19 cellular contexts compared by ENCODE assay signal in the genomic region with DNA sequence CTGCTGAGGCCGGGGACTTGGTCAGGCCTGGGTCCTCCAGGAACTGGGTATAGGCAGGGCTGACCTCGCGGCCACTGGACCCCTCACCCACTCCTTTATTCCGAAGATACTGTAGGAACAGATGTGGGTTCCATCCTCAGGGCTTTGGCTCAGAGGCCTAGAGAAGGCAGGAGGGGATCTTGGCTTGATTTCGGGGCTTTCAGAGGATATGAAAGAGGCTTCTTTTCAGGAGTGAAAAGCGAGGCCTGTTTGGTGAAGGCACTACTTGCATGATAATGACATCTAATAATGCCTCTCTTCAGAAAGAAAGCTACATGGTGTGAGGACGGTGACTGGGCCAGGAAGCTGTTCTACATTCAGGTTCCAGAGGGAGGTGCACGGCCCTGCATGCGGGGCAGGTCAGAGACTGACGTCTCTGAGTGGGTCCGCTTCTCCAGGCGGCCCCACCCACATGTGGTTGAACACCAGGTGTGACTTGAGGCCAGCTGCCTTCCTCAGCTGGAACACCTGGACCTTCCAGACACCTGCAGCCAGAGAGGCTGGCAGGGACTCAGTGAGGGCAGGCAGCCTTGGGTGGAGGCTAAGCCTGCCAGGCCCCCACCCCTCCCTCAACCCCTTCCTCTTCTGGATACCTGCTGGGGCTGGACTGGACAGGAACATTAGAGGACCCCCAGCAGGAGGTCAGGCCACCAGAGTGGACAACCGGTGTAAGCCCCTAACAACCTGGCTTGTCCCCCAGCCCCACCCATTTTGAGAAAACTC. TPM values are rescaled to one million over a fixed set of nuclear protein-coding genes. Genes with fewer than 3 reads are reported as not detected.
DNase-seq lines count a peak whose midpoint lies in the region; ATAC-seq and TF ChIP-seq lines count a peak whose summit lies in the region.
"Had no signal": no experiment of that assay in that cellular context is flagged by ENCODE, and none has a peak within 500 bp of the region (broad histone marks: within the 10 kb centered on the region; RNA-seq: fewer than 3 reads in every experiment).

No MANE protein-coding gene starts in this region.

- no peaks in the 10 kb centered on the region for H3K79me2 ChIP-seq in neural progenitor cell (ENCODE audit: low read depth)

- no peaks in the 10 kb centered on the region for H3K36me3 Mint-ChIP-seq in neural progenitor cell

- TF ChIP-seq CTCF in neural progenitor cell (IDR thresholded peaks at IDR 0.05) = no peak

- no peaks in the 10 kb centered on the region for H3K9me3 ChIP-seq in HUES48 (ENCODE audit: control insufficient read depth, insufficient read depth, low read length)
- H3K9me3 ChIP-seq in neural progenitor cell (ENCODE audit: low read depth) = no peaks in the 10 kb centered on the region
- H3K9me3 ChIP-seq: esophagus squamous epithelium, neutrophil had no signal

- DNase-seq in Ammon's horn (ENCODE audit: low spot score) (peak; percentile 95), ecto neural progenitor cell (ENCODE audit: low spot score) (peak; percentile 30), neural progenitor cell (ENCODE audit: low spot score) (no peak), DMS 273 (lab: John Stamatoyannopoulos, UW; ENCODE audit: unreplicated experiment) (no peak), SKM-1 (lab: John Stamatoyannopoulos, UW; ENCODE audit: unreplicated experiment) (no peak), NCI-H2171 (lab: John Stamatoyannopoulos, UW) (no peak)
- DNase-seq: amniotic stem cell, esophagus squamous epithelium, KG1, mammary epithelial cell, NCI-H1436, NCI-H526 treated with DMSO at 0.1 percent for 48 hours, T-helper 17 cell had no signal

- no peaks in the 10 kb centered on the region for H3K27me3 ChIP-seq in HUES48 (ENCODE audit: control insufficient read depth, insufficient read depth, low read length)
- no peaks in the 10 kb centered on the region for H3K27me3 ChIP-seq in neural progenitor cell
- H3K27me3 ChIP-seq: esophagus squamous epithelium, neutrophil had no signal

- no peaks in the 10 kb centered on the region for H4K20me1 ChIP-seq in neural progenitor cell (ENCODE audit: low read depth)

- H3K27ac Mint-ChIP-seq in neural progenitor cell = no peak overlapping the region
- H3K27ac Mint-ChIP-seq: dendritic cell treated with granulocyte-macrophage colony-stimulating factor and Interleukin-4, amounts not matched to agents 40 ng/mL and 50 ng/mL, for 4 days; stimulated activated naive CD8-positive, alpha-beta T cell treated with anti-CD3 and anti-CD28 coated beads, Interleukin-15, Interleukin-2, amounts not matched to agents 100 ng/mL and 50 ng/mL, for 24 hours; T-helper 17 cell had no signal

- no peaks in the 10 kb centered on the region for H3F3A ChIP-seq in neural progenitor cell (ENCODE audit: low read depth)

- peaks cover 16% of the 10 kb centered on the region for H3K4me1 Mint-ChIP-seq in neural progenitor cell

- H3K4me3 Mint-ChIP-seq in neural progenitor cell = no peak overlapping the region
- H3K4me3 Mint-ChIP-seq: dendritic cell treated with granulocyte-macrophage colony-stimulating factor and Interleukin-4, amounts not matched to agents 40 ng/mL and 50 ng/mL, for 4 days; stimulated activated naive CD8-positive, alpha-beta T cell treated with anti-CD3 and anti-CD28 coated beads, Interleukin-15, Interleukin-2, amounts not matched to agents 100 ng/mL and 50 ng/mL, for 24 hours; T-helper 17 cell had no signal

- H3K27me3 Mint-ChIP-seq in neural progenitor cell (ENCODE audit: insufficient read depth, low read depth) = peaks cover 4% of the 10 kb centered on the region
- H3K27me3 Mint-ChIP-seq: dendritic cell treated with granulocyte-macrophage colony-stimulating factor and Interleukin-4, amounts not matched to agents 40 ng/mL and 50 ng/mL, for 4 days; stimulated activated naive CD8-positive, alpha-beta T cell treated with anti-CD3 and anti-CD28 coated beads, Interleukin-15, Interleukin-2, amounts not matched to agents 100 ng/mL and 50 ng/mL, for 24 hours; T-helper 17 cell had no signal

- H3K4me3 ChIP-seq in HUES48 (ENCODE audit: low read depth, low read length) = no peak overlapping the region
- H3K4me3 ChIP-seq in neural progenitor cell = no peak overlapping the region
- H3K4me3 ChIP-seq: esophagus squamous epithelium, smooth muscle cell had no signal

- H3K36me3 ChIP-seq in HUES48 (ENCODE audit: control insufficient read depth, insufficient read depth, low read length) (no peaks in the 10 kb centered on the region), neural progenitor cell (no peaks in the 10 kb centered on the region)
- H3K36me3 ChIP-seq: esophagus squamous epithelium, neutrophil had no signal

- H3K4me1 ChIP-seq in HUES48 (ENCODE audit: control insufficient read depth, insufficient read depth, low read length) (peaks cover 29% of the 10 kb centered on the region; the same call in 1 of the 2 replicates), neural progenitor cell (peaks cover 18% of the 10 kb centered on the region)

- H3K27ac ChIP-seq in HUES48 (ENCODE audit: low read depth, low read length) (peak overlapping the region; percentile 80), neural progenitor cell (no peak overlapping the region)
- H3K27ac ChIP-seq: esophagus squamous epithelium, neutrophil had no signal

- peaks cover 2% of the 10 kb centered on the region for H3K9me3 Mint-ChIP-seq in neural progenitor cell
- H3K9me3 Mint-ChIP-seq: dendritic cell treated with granulocyte-macrophage colony-stimulating factor and Interleukin-4, amounts not matched to agents 40 ng/mL and 50 ng/mL, for 4 days; stimulated activated naive CD8-positive, alpha-beta T cell treated with anti-CD3 and anti-CD28 coated beads, Interleukin-15, Interleukin-2, amounts not matched to agents 100 ng/mL and 50 ng/mL, for 24 hours had no signal

- H2AFZ ChIP-seq in neural progenitor cell (replicated peaks) = peak overlapping the region; percentile 42

- H3K9ac ChIP-seq in HUES48 (ENCODE audit: low read depth, low read length) (no peak overlapping the region), neural progenitor cell (no peak overlapping the region)

- no peak for ATAC-seq in HG03039 (IDR thresholded peaks at IDR 0.05; ENCODE audit: unreplicated experiment)
- ATAC-seq: T-helper 17 cell had no signal

- H3K4me2 ChIP-seq in neural progenitor cell = no peak overlapping the region
- H3K4me2 ChIP-seq: smooth muscle cell had no signal

RNA-seq across cellular contexts. Expression of a gene that starts 31.1 kb away (rescaled TPM):
- total RNA-seq in neural progenitor cell (ENCODE audit: low replicate concordance) = not detected in 2 replicates
- total RNA-seq: esophagus squamous epithelium, mammary epithelial cell, smooth muscle cell, T-helper 17 cell had no signal

RNA-seq across cellular contexts. Expression of a gene that starts 39.4 kb away (rescaled TPM):
- total RNA-seq in neural progenitor cell (ENCODE audit: low replicate concordance) = 1.1 TPM in 1 of 2 replicates, not detected in the other
- total RNA-seq: smooth muscle cell had no signal

RNA-seq across cellular contexts. Expression of a gene that starts 48.3 kb away (rescaled TPM):
- not detected in 2 replicates for total RNA-seq in neural progenitor cell (ENCODE audit: low replicate concordance)
- total RNA-seq: esophagus squamous epithelium, mammary epithelial cell, smooth muscle cell, T-helper 17 cell had no signal

Comparison
In these comparisons a context has a peak if more than half of its experiments do, and no peak if none do; other contexts are left out.
1. DNase-seq: peak in Ammon's horn (single experiment) and ecto neural progenitor cell (single experiment); none in neural progenitor cell (single experiment), DMS 273 (single experiment), SKM-1 (single experiment) and NCI-H2171 (single experiment).